In the genomic region with DNA sequence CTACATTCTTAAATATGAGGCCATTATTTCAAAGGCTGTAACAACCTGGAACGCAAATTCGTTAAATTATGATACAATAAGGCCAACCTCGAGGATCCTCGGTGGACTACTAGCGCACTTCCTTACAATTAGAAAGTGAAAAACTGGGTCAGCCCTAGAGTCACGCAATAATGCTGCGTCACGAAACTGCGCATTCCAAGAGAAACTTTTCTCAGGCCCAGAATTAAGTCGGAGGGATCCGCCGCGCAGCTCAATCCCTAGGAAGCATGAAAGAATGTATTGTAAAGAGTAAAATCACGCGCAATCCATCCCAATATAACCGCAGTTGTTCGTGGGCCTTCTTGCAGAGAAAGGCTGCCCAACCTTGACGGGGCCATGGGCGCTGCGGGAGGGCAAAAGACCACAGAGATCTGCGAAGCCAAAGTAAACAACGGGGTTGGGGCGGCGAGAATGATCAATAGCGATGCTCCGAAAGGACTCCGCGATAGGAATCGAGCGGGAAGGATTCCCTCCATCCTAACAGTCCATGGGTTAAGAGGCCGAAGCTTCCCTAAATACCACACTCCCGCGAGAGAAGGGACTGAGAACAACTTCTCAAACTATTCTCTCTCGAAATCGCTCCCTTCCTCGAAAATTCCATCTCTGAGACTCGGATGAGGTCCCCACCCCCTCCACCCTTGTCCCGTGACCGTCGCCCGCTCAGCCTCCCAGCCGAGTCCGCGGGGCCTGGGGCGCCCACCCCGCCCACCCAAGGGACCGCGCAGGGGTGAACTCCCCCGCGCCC, we compare ENCODE assay signal across 8 cellular contexts. TPM values are rescaled to one million over a fixed set of nuclear protein-coding genes. Genes with fewer than 3 reads are reported as not detected.
DNase-seq lines count a peak whose midpoint lies in the region; TF ChIP-seq lines count a peak whose summit lies in the region.

No MANE protein-coding gene starts in this region.

- no peaks in the 10 kb centered on the region for H3K27me3 Mint-ChIP-seq in mesothelial cell of epicardium (ENCODE audit: low read depth)

- peak overlapping the region; percentile 100 for H3K27ac Mint-ChIP-seq in mesothelial cell of epicardium

- H3K4me3 Mint-ChIP-seq in mesothelial cell of epicardium: peak overlapping the region; percentile 94

- TF ChIP-seq CTCF in epithelial cell of proximal tubule (conservative IDR thresholded peaks at IDR 0.05; ENCODE audit: low read depth, low read length): no peak
- TF ChIP-seq CTCF in mesothelial cell of epicardium (IDR thresholded peaks at IDR 0.05; ENCODE audit: unreplicated experiment): no peak

- peak overlapping the region; percentile 86 for H3K4me3 ChIP-seq in epithelial cell of proximal tubule (ENCODE audit: low read depth, low read length)

- DNase-seq in NCI-H146 (lab: John Stamatoyannopoulos, UW): peak; percentile 59
- no peak for DNase-seq in NCI-H146 treated with DMSO at 0.1 percent for 48 hours (lab: John Stamatoyannopoulos, UW; ENCODE audit: unreplicated experiment)
- DNase-seq in NCI-H526 (lab: John Stamatoyannopoulos, UW): peak; percentile 49 to 78
- peak; percentile 19 for DNase-seq in activated T-cell treated with anti-CD3 and anti-CD28 coated beads for 24 hours (ENCODE audit: low read depth)
- no peak for DNase-seq in epithelial cell of proximal tubule (ENCODE audit: low read depth)
- DNase-seq in mesothelial cell of epicardium (ENCODE audit: low spot score in 2 of 2, unreplicated experiment in 2 of 2): peak; percentile 27 to 73
- peak; percentile 7 for DNase-seq in stimulated activated CD8-positive, alpha-beta memory T cell treated with anti-CD3 and anti-CD28 coated beads, Interleukin-15, amount 100 ng/mL, for 1 hour (ENCODE audit: low read depth)
- DNase-seq in NCI-H1048 (lab: John Stamatoyannopoulos, UW): no peak

- no peaks in the 10 kb centered on the region for H3K9me3 Mint-ChIP-seq in mesothelial cell of epicardium

- H3K36me3 Mint-ChIP-seq in mesothelial cell of epicardium: no peaks in the 10 kb centered on the region

- peaks cover 31% of the 10 kb centered on the region for H3K4me1 Mint-ChIP-seq in mesothelial cell of epicardium

RNA-seq across cellular contexts. Expression of gene SPART, which starts 0.6 kb away (rescaled TPM):
- total RNA-seq in epithelial cell of proximal tubule (21.2 and 24.7 TPM in 2 replicates), mesothelial cell of epicardium (88.5 to 90.7 TPM (median 89.5 TPM) in 3 replicates)

RNA-seq across cellular contexts. Expression of gene CCDC169, which starts 48.0 kb away (rescaled TPM):
- total RNA-seq in epithelial cell of proximal tubule (3.2 and 3.5 TPM in 2 replicates), mesothelial cell of epicardium (3.7 to 5.3 TPM (median 4.7 TPM) in 3 replicates)

Comparison
In these comparisons a context has a peak if more than half of its experiments do, and no peak if none do; other contexts are left out.
1. DNase-seq: peak in NCI-H146 (single experiment), NCI-H526 (2 of 2), activated T-cell treated with anti-CD3 and anti-CD28 coated beads for 24 hours (single experiment), mesothelial cell of epicardium (2 of 2) and stimulated activated CD8-positive, alpha-beta memory T cell treated with anti-CD3 and anti-CD28 coated beads, Interleukin-15, amount 100 ng/mL, for 1 hour (single experiment); none in NCI-H146 treated with DMSO at 0.1 percent for 48 hours (single experiment), epithelial cell of proximal tubule (single experiment) and NCI-H1048 (single experiment).